In genomic region chr1:9233942-9234222, GRCh38 we compare ENCODE assay signal across 8 cellular contexts. TPM values are rescaled to one million over a fixed set of nuclear protein-coding genes. Genes with fewer than 3 reads are reported as not detected.
DNase-seq lines count a peak whose midpoint lies in the region; ATAC-seq and TF ChIP-seq lines count a peak whose summit lies in the region.

No MANE protein-coding gene starts in this region.

- H3K27ac ChIP-seq in IMR-90 (ENCODE audit: insufficient read depth, low read length) (no peak overlapping the region), stomach smooth muscle (ENCODE audit: low read length) (peak overlapping the region; percentile 74)

- no peak for ATAC-seq in IMR-90 (ENCODE audit: low read depth)

- H3K4me1 Mint-ChIP-seq in activated naive CD8-positive, alpha-beta T cell treated with anti-CD3 and anti-CD28 coated beads for 36 hours, result peaks cover 34% of the 10 kb centered on the region
- peaks cover 27 to 31% of the 10 kb centered on the region in 2 donors for H3K4me1 Mint-ChIP-seq in immature natural killer cell

- in situ Hi-C loops in IMR-90 (cut with MboI; ENCODE audit: low sequenced_read_pairs), result no loop called here

- TF ChIP-seq CTCF in IMR-90 (conservative IDR thresholded peaks at IDR 0.05; ENCODE audit: low read depth, low read length), result no peak

- 0 out of 2 replicates have a peak overlapping the region, but pooled peaks have one; percentile 8 for H3K56ac ChIP-seq in IMR-90 (ENCODE audit: extremely low read depth, insufficient read depth, low read length)

- peak overlapping the region; percentile 15; the same call in 1 of the 2 replicates for H3K18ac ChIP-seq in IMR-90 (ENCODE audit: low read depth, low read length)

- peak overlapping the region; percentile 85 for H3K27ac Mint-ChIP-seq in activated naive CD8-positive, alpha-beta T cell treated with anti-CD3 and anti-CD28 coated beads for 36 hours
- peak overlapping the region; percentile 94 to 98 (median 96) for H3K27ac Mint-ChIP-seq in immature natural killer cell

- peak overlapping the region; percentile 92 for H2AFZ ChIP-seq in IMR-90 (replicated peaks; ENCODE audit: low read length, poor library complexity)

- POLR2A ChIA-PET in IMR-90 (lab: Charles Lee; ENCODE audit: unreplicated experiment), result no interaction called here

- H3K36me3 ChIP-seq in IMR-90 (ENCODE audit: control insufficient read depth, insufficient read depth, low read length) (peaks cover 2% of the 10 kb centered on the region; the same call in 1 of the 2 replicates), stomach smooth muscle (ENCODE audit: control insufficient read depth in 2 of 2, insufficient read depth in 2 of 2, low read length in 2 of 2) (no peaks in the 10 kb centered on the region)

- DNase-seq in IMR-90 (no peak), immature natural killer cell (no peak), RKO (ENCODE audit: low spot score) (no peak), DMS 273 (lab: John Stamatoyannopoulos, UW; ENCODE audit: unreplicated experiment) (no peak), DMS153 treated with DMSO at 0.1 percent for 48 hours (lab: John Stamatoyannopoulos, UW; ENCODE audit: unreplicated experiment) (no peak), NCI-H1436 (lab: John Stamatoyannopoulos, UW) (no peak)
- no peak for DNase-seq in activated naive CD8-positive, alpha-beta T cell treated with anti-CD3 and anti-CD28 coated beads for 36 hours

- peak overlapping the region; percentile 43; the same call in 1 of the 2 replicates for H4K91ac ChIP-seq in IMR-90 (ENCODE audit: insufficient read depth, low read depth, low read length)

- peak overlapping the region; percentile 50 for H2BK120ac ChIP-seq in IMR-90 (ENCODE audit: low read depth, low read length)

- H2BK20ac ChIP-seq in IMR-90 (ENCODE audit: low read depth, low read length), result 0 out of 2 replicates have a peak overlapping the region, but pooled peaks have one; percentile 11

- H4K20me1 ChIP-seq in IMR-90 (ENCODE audit: insufficient read depth, low read length), result no peaks in the 10 kb centered on the region

- intact Hi-C loops in IMR-90 (cut with micrococcal nuclease), result no loop called here

- BruUV-seq in IMR-90 (replicated peaks; lab: Mats Ljungman, UMichigan), result no TSS peak

- H4K5ac ChIP-seq in IMR-90 (ENCODE audit: low read depth, low read length), result peak overlapping the region; percentile 74

- H2AK9ac ChIP-seq in IMR-90 (replicated peaks; ENCODE audit: low read depth, low read length, poor library complexity), result peak overlapping the region; percentile 91

- peak overlapping the region; percentile 31 for H3K4ac ChIP-seq in IMR-90 (ENCODE audit: low read depth, low read length)

- H3K9me3 ChIP-seq in IMR-90 (ENCODE audit: control insufficient read depth, insufficient read depth, low read length) (no peaks in the 10 kb centered on the region), stomach smooth muscle (ENCODE audit: control insufficient read depth in 2 of 2, low read length in 2 of 2) (no peaks in the 10 kb centered on the region)

- peak overlapping the region; percentile 66; the same call in 1 of the 2 replicates for H3K4me3 ChIP-seq in IMR-90 (ENCODE audit: insufficient read depth, low read depth, low read length)
- peak overlapping the region; percentile 75 to 81 for H3K4me3 ChIP-seq in stomach smooth muscle (ENCODE audit: low read length in 2 of 2)

- H3K79me1 ChIP-seq in IMR-90 (ENCODE audit: low read depth in 1 of 2, low read length in 2 of 2), result peaks cover 16 to 36% of the 10 kb centered on the region in 2 experiments

- peak overlapping the region; percentile 5; the same call in 1 of the 3 replicates for H2BK15ac ChIP-seq in IMR-90 (ENCODE audit: low read depth, low read length)

- H3K36me3 Mint-ChIP-seq in activated naive CD8-positive, alpha-beta T cell treated with anti-CD3 and anti-CD28 coated beads for 36 hours, result peaks cover 6% of the 10 kb centered on the region
- H3K36me3 Mint-ChIP-seq in immature natural killer cell, result no peaks in the 10 kb centered on the region

- H3K9me3 Mint-ChIP-seq in activated naive CD8-positive, alpha-beta T cell treated with anti-CD3 and anti-CD28 coated beads for 36 hours, result no peaks in the 10 kb centered on the region
- H3K9me3 Mint-ChIP-seq in immature natural killer cell, result no peaks in the 10 kb centered on the region

- H4K8ac ChIP-seq in IMR-90 (ENCODE audit: low read depth in 2 of 2, low read length in 2 of 2), result peak overlapping the region; percentile 58 to 85

- WGBS in IMR-90 (ENCODE audit: extremely low coverage in 2 of 2, insufficient read length in 1 of 2), 2 experiments, result no CpG with 5 or more reads among the region's 3 CpGs

- dilution Hi-C loops in IMR-90 (cut with HindIII; ENCODE audit: low sequenced_read_pairs, unreplicated experiment), result no loop called here

- 0 out of 2 replicates have a peak overlapping the region, but pooled peaks have one; percentile 60 for H3K23ac ChIP-seq in IMR-90 (ENCODE audit: low read depth, low read length)

- no peak for TF ChIP-seq POLR2A in IMR-90 (IDR thresholded peaks at IDR 0.05; ENCODE audit: low read depth, low read length)

- H3K4me1 ChIP-seq in IMR-90 (ENCODE audit: control insufficient read depth, insufficient read depth, low read length) (peaks cover 14% of the 10 kb centered on the region), stomach smooth muscle (ENCODE audit: control insufficient read depth, insufficient read depth, low read length) (peaks cover 38% of the 10 kb centered on the region)

- no peak for TF ChIP-seq RAD21 in IMR-90 (IDR thresholded peaks at IDR 0.05; ENCODE audit: low read length)

- H3K4me2 ChIP-seq in IMR-90 (ENCODE audit: low read depth, low read length), result peak overlapping the region; percentile 86

- 0 out of 2 replicates have a peak, but pooled peaks cover 9% of the 10 kb centered on the region for H3K9me1 ChIP-seq in IMR-90 (ENCODE audit: insufficient read depth, low read length)

- H3K27me3 ChIP-seq in IMR-90 (ENCODE audit: control insufficient read depth, insufficient read depth, low read length), result no peaks in the 10 kb centered on the region
- no peaks in the 10 kb centered on the region for H3K27me3 ChIP-seq in stomach smooth muscle (ENCODE audit: control insufficient read depth in 1 of 2, insufficient read depth in 2 of 2, low read length in 2 of 2)

- H3K9ac ChIP-seq in IMR-90 (ENCODE audit: low read depth, low read length) (no peak overlapping the region), stomach smooth muscle (ENCODE audit: low read length in 2 of 2) (peak overlapping the region; percentile 76 to 81)

- H2BK5ac ChIP-seq in IMR-90 (ENCODE audit: low read depth, low read length, poor library complexity, severe bottlenecking), result peak overlapping the region; percentile 18

- CTCF ChIA-PET in IMR-90 (lab: Yijun Ruan, JAX), result interaction anchor here (1.1 to 1.9 kb wide), 5 partner anchors 11 to 32 kb away, joined by 4 to 8 read pairs (median 5); no protein-coding TSS in a partner anchor

- H3K27me3 Mint-ChIP-seq in activated naive CD8-positive, alpha-beta T cell treated with anti-CD3 and anti-CD28 coated beads for 36 hours, result no peaks in the 10 kb centered on the region
- peaks cover 3 to 11% (median 9%) of the 10 kb centered on the region in 3 donors for H3K27me3 Mint-ChIP-seq in immature natural killer cell (ENCODE audit: low read depth in 3 of 3)

- peak overlapping the region; percentile 95 for H2AK5ac ChIP-seq in IMR-90 (ENCODE audit: low read depth, low read length)

- peak overlapping the region; percentile 46; the same call in 1 of the 2 replicates for H3K14ac ChIP-seq in IMR-90 (replicated peaks; ENCODE audit: low read depth, low read length)

- H3K4me3 Mint-ChIP-seq in activated naive CD8-positive, alpha-beta T cell treated with anti-CD3 and anti-CD28 coated beads for 36 hours, result peak overlapping the region; percentile 84
- peak overlapping the region; percentile 91 to 98 (median 95) for H3K4me3 Mint-ChIP-seq in immature natural killer cell

TF ChIP-seq in IMR-90, 13 proteins besides CTCF, POLR2A, EP300 and RAD21:
- TF ChIP-seq MXI1 (IDR thresholded peaks at IDR 0.05; ENCODE audit: borderline replicate concordance, low read depth, low read length) (no peak), BHLHE40 (IDR thresholded peaks at IDR 0.05; ENCODE audit: low read depth, low read length) (no peak), NFE2L2 (IDR thresholded peaks at IDR 0.05; ENCODE audit: low read depth, low read length) (no peak), MAZ (IDR thresholded peaks at IDR 0.05; ENCODE audit: borderline replicate concordance, low read depth, low read length) (no peak), ELK1 (IDR thresholded peaks at IDR 0.05; ENCODE audit: borderline replicate concordance, low read depth, low read length) (no peak), USF2 (IDR thresholded peaks at IDR 0.05; ENCODE audit: low read depth, low read length) (no peak), CEBPB (IDR thresholded peaks at IDR 0.05; ENCODE audit: low read depth, low read length) (no peak)

RNA-seq across cellular contexts. Expression of gene H6PD, which starts 0.7 kb away (rescaled TPM):
- 8.3 and 9.3 TPM in 2 replicates for total RNA-seq in IMR-90 (2012; rRNA removed)
- polyA plus RNA-seq in IMR-90 (2012; rRNA removed) (22.1 and 22.7 TPM in 2 replicates), immature natural killer cell (10 to 100 TPM in 1 of 3 donors, 1 to 10 TPM in 2; 6.2 to 15.4 (median 9.0) TPM)
- polyA plus RNA-seq in IMR-90 (2012; cell fraction: cytosol; rRNA removed), result 11.9 and 21.1 TPM in 2 replicates
- polyA plus RNA-seq in IMR-90 (2012; cell fraction: nucleus; rRNA removed; ENCODE audit: low replicate concordance), result 23.3 and 30.1 TPM in 2 replicates
- total RNA-seq in activated naive CD8-positive, alpha-beta T cell treated with anti-CD3 and anti-CD28 coated beads for 36 hours, result 1 to 10 TPM; 5.7 to 5.9 TPM

RNA-seq across cellular contexts. Expression of gene SPSB1, which starts 58.8 kb away (rescaled TPM):
- 15.0 and 16.7 TPM in 2 replicates for total RNA-seq in IMR-90 (2012; rRNA removed)
- 17.6 and 19.8 TPM in 2 replicates for polyA plus RNA-seq in IMR-90 (2012; rRNA removed)
- polyA plus RNA-seq in IMR-90 (2012; cell fraction: cytosol; rRNA removed), result 22.0 and 35.7 TPM in 2 replicates
- 16.5 and 24.0 TPM in 2 replicates for polyA plus RNA-seq in IMR-90 (2012; cell fraction: nucleus; rRNA removed; ENCODE audit: low replicate concordance)
- under 1 TPM; 0.36 to 0.37 TPM for total RNA-seq in activated naive CD8-positive, alpha-beta T cell treated with anti-CD3 and anti-CD28 coated beads for 36 hours
- 1 to 10 TPM in 2 of 3 donors, not detected in 1; 2.4 to 6.6 TPM for polyA plus RNA-seq in immature natural killer cell

Comparison
In these comparisons a context has a peak if more than half of its experiments do, and no peak if none do; other contexts are left out.
1. RNA of gene SPSB1, which starts 58.8 kb away (total RNA-seq): 15.0 to 16.7 TPM in IMR-90; 0.36 to 0.37 TPM in activated naive CD8-positive, alpha-beta T cell treated with anti-CD3 and anti-CD28 coated beads for 36 hours; every median in the first group is over 10 times any median in the second.